ENCODE assay signal across 11 cellular contexts in the genomic region with DNA sequence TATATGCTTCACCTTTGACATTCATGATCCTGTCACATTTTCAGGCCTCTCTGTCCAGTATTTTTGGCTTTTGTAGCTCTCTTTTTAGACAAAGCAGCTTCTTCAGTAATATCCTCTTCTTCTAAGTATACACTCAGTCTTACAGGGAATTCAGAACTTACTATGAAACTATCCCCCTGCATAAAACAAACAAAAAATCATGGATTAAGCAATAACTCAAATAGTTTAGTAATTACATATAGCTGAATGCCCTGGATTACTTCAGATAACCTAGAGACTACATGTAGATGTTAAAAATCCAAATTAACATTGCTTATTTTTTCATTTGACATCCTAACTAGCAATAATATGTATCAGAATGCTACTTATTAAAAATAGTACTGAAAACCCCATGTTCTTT. TPM values are rescaled to one million over a fixed set of nuclear protein-coding genes. Genes with fewer than 3 reads are reported as not detected.
DNase-seq lines count a peak whose midpoint lies in the region; ATAC-seq and TF ChIP-seq lines count a peak whose summit lies in the region.
"Had no signal": no experiment of that assay in that cellular context is flagged by ENCODE, and none has a peak within 500 bp of the region (broad histone marks: within the 10 kb centered on the region; RNA-seq: fewer than 3 reads in every experiment).

No MANE protein-coding gene starts in this region.

- no peaks in the 10 kb centered on the region for H3K27me3 Mint-ChIP-seq in activated CD4-positive, alpha-beta memory T cell treated with anti-CD3 and anti-CD28 coated beads for 36 hours

- CTCF ChIA-PET in activated CD4-positive, alpha-beta memory T cell treated with anti-CD3 and anti-CD28 coated beads for 36 hours (lab: Charles Lee): no interaction called here

- DNase-seq in GM03348 (ENCODE audit: low spot score): peak; percentile 11
- DNase-seq in activated CD4-positive, alpha-beta memory T cell treated with anti-CD3 and anti-CD28 coated beads for 36 hours: no peak
- peak; percentile 26 for DNase-seq in fibroblast of villous mesenchyme (ENCODE audit: low read depth)
- DNase-seq in DMS114 treated with DMSO at 0.1 percent for 48 hours (lab: John Stamatoyannopoulos, UW; ENCODE audit: unreplicated experiment): no peak
- DNase-seq in amniotic stem cell (lab: John Stamatoyannopoulos, UW): no peak
- DNase-seq in germinal center (ENCODE audit: low spot score): no peak
- DNase-seq: adrenal gland, NCI-H510A had no signal

- peaks cover 90% of the 10 kb centered on the region for H3K36me3 Mint-ChIP-seq in activated CD4-positive, alpha-beta memory T cell treated with anti-CD3 and anti-CD28 coated beads for 36 hours

- no peaks in the 10 kb centered on the region for H3K27me3 ChIP-seq in ACC112 (ENCODE audit: insufficient read depth, low read length)
- H3K27me3 ChIP-seq: adrenal gland had no signal

- H3K9me3 Mint-ChIP-seq in activated CD4-positive, alpha-beta memory T cell treated with anti-CD3 and anti-CD28 coated beads for 36 hours: no peaks in the 10 kb centered on the region

- peaks cover 57% of the 10 kb centered on the region for H3K4me1 ChIP-seq in ACC112 (ENCODE audit: control insufficient read depth, insufficient read depth, low read length, unreplicated experiment)

- POLR2A ChIA-PET in activated CD4-positive, alpha-beta memory T cell treated with anti-CD3 and anti-CD28 coated beads for 36 hours (lab: Charles Lee): interaction anchor here (0.7 to 7.6 kb wide), 2 partner anchors 48 to 168 kb away, joined by 3 to 126 read pairs; partner anchors contain the start of gene MED17

- peaks cover 80% of the 10 kb centered on the region for H3K79me2 ChIP-seq in ACC112 (ENCODE audit: control insufficient read depth, insufficient read depth, low read length, unreplicated experiment)

- intact Hi-C loops in activated CD4-positive, alpha-beta memory T cell treated with anti-CD3 and anti-CD28 coated beads for 36 hours (cut with micrococcal nuclease): loop anchor here (5.0 kb wide), 1 partner anchor 539 kb away; the partner anchor contains the start of gene SLC36A4

- H3K4me1 Mint-ChIP-seq in activated CD4-positive, alpha-beta memory T cell treated with anti-CD3 and anti-CD28 coated beads for 36 hours (ENCODE audit: low read depth): peaks cover 63% of the 10 kb centered on the region

- H2AFZ ChIP-seq in ACC112 (ENCODE audit: low read length, unreplicated experiment): no peak overlapping the region

- peak overlapping the region; percentile 27 for H3K27ac ChIP-seq in ACC112 (ENCODE audit: low read depth, low read length)
- H3K27ac ChIP-seq: adrenal gland had no signal

- peak overlapping the region; percentile 91 for H3K4me3 ChIP-seq in ACC112 (ENCODE audit: low read depth, low read length)
- no peak overlapping the region for H3K4me3 ChIP-seq in fibroblast of villous mesenchyme (ENCODE audit: low read depth, low read length)
- H3K4me3 ChIP-seq: adrenal gland had no signal

- peak overlapping the region; percentile 76 for H3K27ac Mint-ChIP-seq in activated CD4-positive, alpha-beta memory T cell treated with anti-CD3 and anti-CD28 coated beads for 36 hours

- TF ChIP-seq CTCF in fibroblast of villous mesenchyme (IDR thresholded peaks at IDR 0.05; ENCODE audit: insufficient read depth, low read depth, low read length): no peak

- H3K36me3 ChIP-seq in ACC112 (ENCODE audit: insufficient read depth, low read length): peaks cover 88% of the 10 kb centered on the region

- peak overlapping the region; percentile 59 for H3K4me3 Mint-ChIP-seq in activated CD4-positive, alpha-beta memory T cell treated with anti-CD3 and anti-CD28 coated beads for 36 hours

- ATAC-seq in HG02973 (IDR thresholded peaks at IDR 0.05; ENCODE audit: unreplicated experiment): no peak
- ATAC-seq: Right ventricle myocardium inferior had no signal

RNA-seq across cellular contexts. Expression of gene TAF1D, which starts 5.2 kb away (rescaled TPM):
- total RNA-seq in activated CD4-positive, alpha-beta memory T cell treated with anti-CD3 and anti-CD28 coated beads for 36 hours: 100 to 1,000 TPM; 325 to 342 TPM
- total RNA-seq in fibroblast of villous mesenchyme: 111 and 181 TPM in 2 replicates

RNA-seq across cellular contexts. Expression of gene C11orf54, which starts 5.3 kb away (rescaled TPM):
- 10 to 100 TPM; 21.6 to 23.7 TPM for total RNA-seq in activated CD4-positive, alpha-beta memory T cell treated with anti-CD3 and anti-CD28 coated beads for 36 hours
- 10.0 and 13.8 TPM in 2 replicates for total RNA-seq in fibroblast of villous mesenchyme

RNA-seq across cellular contexts. Expression of gene MED17, which starts 48.0 kb away (rescaled TPM):
- 10 to 100 TPM; 32.3 to 34.7 TPM for total RNA-seq in activated CD4-positive, alpha-beta memory T cell treated with anti-CD3 and anti-CD28 coated beads for 36 hours
- 26.4 and 39.3 TPM in 2 replicates for total RNA-seq in fibroblast of villous mesenchyme

Comparison
In these comparisons a context has a peak if more than half of its experiments do, and no peak if none do; other contexts are left out.
1. DNase-seq: peak in GM03348 (single experiment) and fibroblast of villous mesenchyme (single experiment); none in activated CD4-positive, alpha-beta memory T cell treated with anti-CD3 and anti-CD28 coated beads for 36 hours (single experiment), DMS114 treated with DMSO at 0.1 percent for 48 hours (single experiment), amniotic stem cell (single experiment) and germinal center (single experiment).